ENCODE assay signal across 36 cellular contexts in genomic region chr5:42648036-42648435, GRCh38.
"Had no signal": no experiment of that assay in that cellular context is flagged by ENCODE, and none has a peak within 500 bp of the region (broad histone marks: within the 10 kb centered on the region; RNA-seq: fewer than 3 reads in every experiment).

No MANE protein-coding gene starts in this region.

- H3K27me3 ChIP-seq: adrenal gland, breast epithelium, cardiac muscle cell, colonic mucosa, esophagus squamous epithelium had no signal

- H3K27me3 Mint-ChIP-seq: activated naive CD8-positive, alpha-beta T cell treated with anti-CD3 and anti-CD28 coated beads, Interleukin-2, amount 50 U/mL, for 24 hours; brain had no signal

- ATAC-seq: activated CD4-positive, alpha-beta T cell treated with anti-CD3 and anti-CD28 coated beads for 36 hours; activated CD8-positive, alpha-beta memory T cell treated with anti-CD3 and anti-CD28 coated beads, Interleukin-2, amount 10 ng/mL, durations not matched to agents 7 days and 5 days; activated CD8-positive, alpha-beta T cell treated with anti-CD3 and anti-CD28 coated beads, Interleukin-2, amount 10 ng/mL, durations not matched to agents 7 days and 5 days; activated naive CD8-positive, alpha-beta T cell treated with anti-CD3 and anti-CD28 coated beads, Interleukin-2, amount 50 U/mL, for 24 hours; T-cell had no signal

- H3K9me3 ChIP-seq: adrenal gland, breast epithelium, colonic mucosa, esophagus squamous epithelium had no signal

- H3K4me3 ChIP-seq: adrenal gland, breast epithelium, cardiac muscle cell, colonic mucosa, esophagus squamous epithelium had no signal

- H3K27ac Mint-ChIP-seq: activated CD4-positive, alpha-beta memory T cell treated with anti-CD3 and anti-CD28 coated beads for 36 hours; activated CD4-positive, alpha-beta T cell treated with anti-CD3 and anti-CD28 coated beads for 36 hours; activated CD4-positive, alpha-beta T cell treated with anti-CD3 and anti-CD28 coated beads, Interleukin-2, amount 10 ng/mL, durations not matched to agents 24 days and 14 days; activated CD8-positive, alpha-beta memory T cell treated with anti-CD3 and anti-CD28 coated beads, Interleukin-2, amount 10 ng/mL, durations not matched to agents 7 days and 5 days; activated CD8-positive, alpha-beta T cell treated with anti-CD3 and anti-CD28 coated beads, Interleukin-2, amount 10 ng/mL, durations not matched to agents 7 days and 5 days; activated naive CD4-positive, alpha-beta T cell treated with anti-CD3 and anti-CD28 coated beads for 36 hours; activated naive CD4-positive, alpha-beta T cell treated with anti-CD3 and anti-CD28 coated beads, Interleukin-2, amount 50 U/mL, for 24 hours; activated naive CD8-positive, alpha-beta T cell treated with anti-CD3 and anti-CD28 coated beads for 36 hours; activated naive CD8-positive, alpha-beta T cell treated with anti-CD3 and anti-CD28 coated beads, Interleukin-2, amount 50 U/mL, for 24 hours; activated T-helper 1 cell treated with anti-CD3 and anti-CD28 coated beads, Interleukin-12 subunit alpha, Interleukin-12 subunit beta, Interleukin-2, Interleukin-4 antibody, amounts not matched to agents 30 ng/mL and 10 ng/mL and 1 ng/mL, durations not matched to agents 14 hours and 24 hours and 36 hours; activated T-helper 2 cell treated with anti-CD3 and anti-CD28 coated beads, Interferon-gamma antibody, Interleukin-2, Interleukin-4, amounts not matched to agents 10 μg/mL and 5 μg/mL and 100 μg/mL, durations not matched to agents 14 hours and 24 hours and 36 hours; brain; T-cell; T-helper 1 cell treated with Interleukin-12 subunit alpha and Interleukin-12 subunit beta and Interleukin-4 antibody, amounts not matched to agents 30 μg/mL and 1 μg/mL, for 36 hours had no signal

- H3K36me3 ChIP-seq: adrenal gland, breast epithelium, cardiac muscle cell, colonic mucosa, esophagus squamous epithelium had no signal

- H3K4me1 Mint-ChIP-seq: activated CD4-positive, alpha-beta T cell treated with anti-CD3 and anti-CD28 coated beads for 36 hours; activated CD4-positive, alpha-beta T cell treated with anti-CD3 and anti-CD28 coated beads, Interleukin-2, amount 10 ng/mL, durations not matched to agents 24 days and 14 days; activated CD8-positive, alpha-beta memory T cell treated with anti-CD3 and anti-CD28 coated beads, Interleukin-2, amount 10 ng/mL, durations not matched to agents 7 days and 5 days; activated naive CD4-positive, alpha-beta T cell treated with anti-CD3 and anti-CD28 coated beads, Interleukin-2, amount 50 U/mL, for 24 hours; activated naive CD8-positive, alpha-beta T cell treated with anti-CD3 and anti-CD28 coated beads for 36 hours; activated naive CD8-positive, alpha-beta T cell treated with anti-CD3 and anti-CD28 coated beads, Interleukin-2, amount 50 U/mL, for 24 hours; brain; T-cell had no signal

- H3K36me3 Mint-ChIP-seq: activated CD4-positive, alpha-beta memory T cell treated with anti-CD3 and anti-CD28 coated beads for 36 hours; activated CD8-positive, alpha-beta memory T cell treated with anti-CD3 and anti-CD28 coated beads, Interleukin-2, amount 10 ng/mL, durations not matched to agents 7 days and 5 days; activated naive CD4-positive, alpha-beta T cell treated with anti-CD3 and anti-CD28 coated beads, Interleukin-2, amount 50 U/mL, for 24 hours; activated naive CD8-positive, alpha-beta T cell treated with anti-CD3 and anti-CD28 coated beads for 36 hours; brain; T-cell had no signal

- H3K27ac ChIP-seq: adrenal gland, breast epithelium, cardiac muscle cell, colonic mucosa, epithelial cell of prostate, esophagus squamous epithelium had no signal

- H3K4me1 ChIP-seq: adrenal gland, breast epithelium, colonic mucosa had no signal

- DNase-seq: activated CD4-positive, alpha-beta memory T cell treated with anti-CD3 and anti-CD28 coated beads for 36 hours; activated CD4-positive, alpha-beta T cell treated with anti-CD3 and anti-CD28 coated beads for 36 hours; activated CD4-positive, alpha-beta T cell treated with anti-CD3 and anti-CD28 coated beads, Interleukin-2, amount 10 ng/mL, durations not matched to agents 24 days and 14 days; activated CD4-positive, CD25-positive, alpha-beta regulatory T cell; activated CD4-positive, CD25-positive, alpha-beta regulatory T cell treated with anti-CD3 and anti-CD28 coated beads, Interleukin-2, amount 50 U/mL, for 72 hours; activated CD8-positive, alpha-beta memory T cell treated with anti-CD3 and anti-CD28 coated beads, Interleukin-2, amount 10 ng/mL, durations not matched to agents 7 days and 5 days; activated CD8-positive, alpha-beta memory T cell treated with anti-CD3 and anti-CD28 coated beads, Interleukin-2, amount 50 U/mL, for 4 hours; activated CD8-positive, alpha-beta T cell treated with anti-CD3 and anti-CD28 coated beads, Interleukin-2, amount 10 ng/mL, durations not matched to agents 7 days and 5 days; activated effector memory CD4-positive, alpha-beta T cell treated with anti-CD3 and anti-CD28 coated beads, Interleukin-2, amount 50 U/mL, for 16 hours; activated naive CD4-positive, alpha-beta T cell treated with anti-CD3 and anti-CD28 coated beads for 36 hours; activated naive CD8-positive, alpha-beta T cell treated with anti-CD3 and anti-CD28 coated beads for 36 hours; activated naive CD8-positive, alpha-beta T cell treated with anti-CD3 and anti-CD28 coated beads, Interleukin-2, amount 50 U/mL, for 24 hours; activated T-cell treated with anti-CD3 and anti-CD28 coated beads, Interleukin-2, amount 50 U/mL, for 1 hour; activated T-cell treated with anti-CD3 and anti-CD28 coated beads, Interleukin-2, amount 50 U/mL, for 48 hours; adrenal gland; amygdala; aorta; central memory CD4-positive, alpha-beta T cell; cerebellar nuclear complex; colonic mucosa; effector CD8-positive, alpha-beta T cell; esophagus squamous epithelium; head of caudate nucleus; T-cell; T-helper 9 cell had no signal

- H3K4me3 Mint-ChIP-seq: activated CD4-positive, alpha-beta memory T cell treated with anti-CD3 and anti-CD28 coated beads for 36 hours; activated CD4-positive, alpha-beta T cell treated with anti-CD3 and anti-CD28 coated beads for 36 hours; activated CD4-positive, alpha-beta T cell treated with anti-CD3 and anti-CD28 coated beads, Interleukin-2, amount 10 ng/mL, durations not matched to agents 24 days and 14 days; activated CD8-positive, alpha-beta memory T cell treated with anti-CD3 and anti-CD28 coated beads, Interleukin-2, amount 10 ng/mL, durations not matched to agents 7 days and 5 days; activated CD8-positive, alpha-beta T cell treated with anti-CD3 and anti-CD28 coated beads, Interleukin-2, amount 10 ng/mL, durations not matched to agents 7 days and 5 days; activated naive CD4-positive, alpha-beta T cell treated with anti-CD3 and anti-CD28 coated beads for 36 hours; activated naive CD4-positive, alpha-beta T cell treated with anti-CD3 and anti-CD28 coated beads, Interleukin-2, amount 50 U/mL, for 24 hours; activated naive CD8-positive, alpha-beta T cell treated with anti-CD3 and anti-CD28 coated beads for 36 hours; activated naive CD8-positive, alpha-beta T cell treated with anti-CD3 and anti-CD28 coated beads, Interleukin-2, amount 50 U/mL, for 24 hours; activated T-helper 1 cell treated with anti-CD3 and anti-CD28 coated beads, Interleukin-12 subunit alpha, Interleukin-12 subunit beta, Interleukin-2, Interleukin-4 antibody, amounts not matched to agents 30 ng/mL and 10 ng/mL and 1 ng/mL, durations not matched to agents 14 hours and 24 hours and 36 hours; brain; T-cell; T-helper 1 cell treated with Interleukin-12 subunit alpha and Interleukin-12 subunit beta and Interleukin-4 antibody, amounts not matched to agents 30 μg/mL and 1 μg/mL, for 36 hours had no signal

- H3K9me3 Mint-ChIP-seq: activated CD4-positive, alpha-beta memory T cell treated with anti-CD3 and anti-CD28 coated beads for 36 hours; activated CD4-positive, alpha-beta T cell treated with anti-CD3 and anti-CD28 coated beads, Interleukin-2, amount 10 ng/mL, durations not matched to agents 24 days and 14 days; activated naive CD4-positive, alpha-beta T cell treated with anti-CD3 and anti-CD28 coated beads for 36 hours; activated naive CD4-positive, alpha-beta T cell treated with anti-CD3 and anti-CD28 coated beads, Interleukin-2, amount 50 U/mL, for 24 hours; activated naive CD8-positive, alpha-beta T cell treated with anti-CD3 and anti-CD28 coated beads for 36 hours; activated naive CD8-positive, alpha-beta T cell treated with anti-CD3 and anti-CD28 coated beads, Interleukin-2, amount 50 U/mL, for 24 hours; activated T-helper 1 cell treated with anti-CD3 and anti-CD28 coated beads, Interleukin-12 subunit alpha, Interleukin-12 subunit beta, Interleukin-2, Interleukin-4 antibody, amounts not matched to agents 30 ng/mL and 10 ng/mL and 1 ng/mL, durations not matched to agents 14 hours and 24 hours and 36 hours; activated T-helper 2 cell treated with anti-CD3 and anti-CD28 coated beads, Interferon-gamma antibody, Interleukin-2, Interleukin-4, amounts not matched to agents 10 μg/mL and 5 μg/mL and 100 μg/mL, durations not matched to agents 14 hours and 24 hours and 36 hours; brain; T-cell; T-helper 1 cell treated with Interleukin-12 subunit alpha and Interleukin-12 subunit beta and Interleukin-4 antibody, amounts not matched to agents 30 μg/mL and 1 μg/mL, for 36 hours had no signal

- FAIRE-seq: endometrium, endothelial cell of umbilical vein, frontal cortex had no signal
